2 cellular contexts compared by ENCODE assay signal in the genomic region with DNA sequence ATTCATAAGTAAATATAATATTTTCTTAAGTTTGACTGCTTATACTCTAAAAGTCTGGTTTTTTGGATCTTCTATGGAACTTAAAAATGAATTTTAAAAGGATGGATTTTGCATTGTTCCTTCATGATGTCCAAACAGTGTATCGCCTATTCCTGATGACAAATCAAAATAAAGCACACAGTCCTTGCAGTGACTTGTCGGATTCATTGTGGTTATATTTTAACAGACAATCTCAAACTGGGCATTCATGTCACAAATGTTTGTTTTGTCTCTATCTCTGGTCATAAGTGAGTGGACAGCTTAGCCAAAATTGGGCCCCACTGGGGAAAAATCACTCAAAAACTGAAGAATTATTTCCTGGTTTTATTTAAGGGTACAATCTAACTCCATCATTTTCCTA.
TF ChIP-seq lines count a peak whose summit lies in the region.

No MANE protein-coding gene starts in this region.

TF ChIP-seq in SK-N-SH treated with all-trans-retinoic acid at 6 μM for 48 hours, 23 proteins besides CTCF, POLR2A, EP300 and RAD21 (continued from another document):
- no peak for TF ChIP-seq ZFP3 (CRISPR knock-in tag; IDR thresholded peaks at IDR 0.05)
- no peak for TF ChIP-seq ZNF8 (CRISPR knock-in tag; IDR thresholded peaks at IDR 0.05)
- TF ChIP-seq ESRRG (CRISPR knock-in tag; IDR thresholded peaks at IDR 0.05): no peak
- TF ChIP-seq ZFP30 (CRISPR knock-in tag; IDR thresholded peaks at IDR 0.05): no peak
- TF ChIP-seq TOX (CRISPR knock-in tag; IDR thresholded peaks at IDR 0.05; ENCODE audit: borderline replicate concordance): no peak
- TF ChIP-seq, protein P1, sequence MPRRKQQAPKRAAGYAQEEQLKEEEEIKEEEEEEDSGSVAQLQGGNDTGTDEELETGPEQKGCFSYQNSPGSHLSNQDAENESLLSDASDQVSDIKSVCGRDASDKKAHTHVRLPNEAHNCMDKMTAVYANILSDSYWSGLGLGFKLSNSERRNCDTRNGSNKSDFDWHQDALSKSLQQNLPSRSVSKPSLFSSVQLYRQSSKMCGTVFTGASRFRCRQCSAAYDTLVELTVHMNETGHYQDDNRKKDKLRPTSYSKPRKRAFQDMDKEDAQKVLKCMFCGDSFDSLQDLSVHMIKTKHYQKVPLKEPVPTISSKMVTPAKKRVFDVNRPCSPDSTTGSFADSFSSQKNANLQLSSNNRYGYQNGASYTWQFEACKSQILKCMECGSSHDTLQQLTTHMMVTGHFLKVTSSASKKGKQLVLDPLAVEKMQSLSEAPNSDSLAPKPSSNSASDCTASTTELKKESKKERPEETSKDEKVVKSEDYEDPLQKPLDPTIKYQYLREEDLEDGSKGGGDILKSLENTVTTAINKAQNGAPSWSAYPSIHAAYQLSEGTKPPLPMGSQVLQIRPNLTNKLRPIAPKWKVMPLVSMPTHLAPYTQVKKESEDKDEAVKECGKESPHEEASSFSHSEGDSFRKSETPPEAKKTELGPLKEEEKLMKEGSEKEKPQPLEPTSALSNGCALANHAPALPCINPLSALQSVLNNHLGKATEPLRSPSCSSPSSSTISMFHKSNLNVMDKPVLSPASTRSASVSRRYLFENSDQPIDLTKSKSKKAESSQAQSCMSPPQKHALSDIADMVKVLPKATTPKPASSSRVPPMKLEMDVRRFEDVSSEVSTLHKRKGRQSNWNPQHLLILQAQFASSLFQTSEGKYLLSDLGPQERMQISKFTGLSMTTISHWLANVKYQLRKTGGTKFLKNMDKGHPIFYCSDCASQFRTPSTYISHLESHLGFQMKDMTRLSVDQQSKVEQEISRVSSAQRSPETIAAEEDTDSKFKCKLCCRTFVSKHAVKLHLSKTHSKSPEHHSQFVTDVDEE (CRISPR knock-in tag; IDR thresholded peaks at IDR 0.05): no peak
- TF ChIP-seq ZNF70 (CRISPR knock-in tag; IDR thresholded peaks at IDR 0.05): no peak
- no peak for TF ChIP-seq OSR1 (CRISPR knock-in tag; IDR thresholded peaks at IDR 0.05)

TF ChIP-seq in HepG2, 621 proteins besides CTCF, POLR2A, EP300 and RAD21 (continued from another document and continues in another):
- TF ChIP-seq SOX13 (IDR thresholded peaks at IDR 0.05): no peak
- peak in 1 of 2 experiments; percentile 34; a peak in 1 of 4 replicates for TF ChIP-seq SOX13 (CRISPR knock-in tag; conservative IDR thresholded peaks at IDR 0.05 in 1 of 2, IDR thresholded peaks at IDR 0.05 in 1 of 2)
- TF ChIP-seq, protein P2, sequence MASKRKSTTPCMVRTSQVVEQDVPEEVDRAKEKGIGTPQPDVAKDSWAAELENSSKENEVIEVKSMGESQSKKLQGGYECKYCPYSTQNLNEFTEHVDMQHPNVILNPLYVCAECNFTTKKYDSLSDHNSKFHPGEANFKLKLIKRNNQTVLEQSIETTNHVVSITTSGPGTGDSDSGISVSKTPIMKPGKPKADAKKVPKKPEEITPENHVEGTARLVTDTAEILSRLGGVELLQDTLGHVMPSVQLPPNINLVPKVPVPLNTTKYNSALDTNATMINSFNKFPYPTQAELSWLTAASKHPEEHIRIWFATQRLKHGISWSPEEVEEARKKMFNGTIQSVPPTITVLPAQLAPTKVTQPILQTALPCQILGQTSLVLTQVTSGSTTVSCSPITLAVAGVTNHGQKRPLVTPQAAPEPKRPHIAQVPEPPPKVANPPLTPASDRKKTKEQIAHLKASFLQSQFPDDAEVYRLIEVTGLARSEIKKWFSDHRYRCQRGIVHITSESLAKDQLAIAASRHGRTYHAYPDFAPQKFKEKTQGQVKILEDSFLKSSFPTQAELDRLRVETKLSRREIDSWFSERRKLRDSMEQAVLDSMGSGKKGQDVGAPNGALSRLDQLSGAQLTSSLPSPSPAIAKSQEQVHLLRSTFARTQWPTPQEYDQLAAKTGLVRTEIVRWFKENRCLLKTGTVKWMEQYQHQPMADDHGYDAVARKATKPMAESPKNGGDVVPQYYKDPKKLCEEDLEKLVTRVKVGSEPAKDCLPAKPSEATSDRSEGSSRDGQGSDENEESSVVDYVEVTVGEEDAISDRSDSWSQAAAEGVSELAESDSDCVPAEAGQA (IDR thresholded peaks at IDR 0.05; ENCODE audit: low read depth): no peak
- TF ChIP-seq, protein P2 (CRISPR knock-in tag; IDR thresholded peaks at IDR 0.05; ENCODE audit: borderline replicate concordance): no peak
- no peak for TF ChIP-seq ELF4 (CRISPR knock-in tag; IDR thresholded peaks at IDR 0.05; ENCODE audit: borderline replicate concordance)
- no peak for TF ChIP-seq PHF5A (CRISPR knock-in tag; IDR thresholded peaks at IDR 0.05; ENCODE audit: low read depth, unreplicated experiment)
- peak; percentile 18; the same call in 1 of the 2 replicates for TF ChIP-seq SAP130 (CRISPR knock-in tag; IDR thresholded peaks at IDR 0.05; ENCODE audit: low read depth)
- no peak for TF ChIP-seq THYN1 (CRISPR knock-in tag; IDR thresholded peaks at IDR 0.05; ENCODE audit: borderline replicate concordance, low read depth)
- TF ChIP-seq PTBP1 (IDR thresholded peaks at IDR 0.05; ENCODE audit: low read depth, low read length, poor library complexity, severe bottlenecking): no peak
- no peak for TF ChIP-seq ARNT2 (CRISPR knock-in tag; IDR thresholded peaks at IDR 0.05; ENCODE audit: low read depth)
- no peak for TF ChIP-seq GLI4 (CRISPR knock-in tag; IDR thresholded peaks at IDR 0.05; ENCODE audit: borderline replicate concordance)
- TF ChIP-seq, protein P3, sequence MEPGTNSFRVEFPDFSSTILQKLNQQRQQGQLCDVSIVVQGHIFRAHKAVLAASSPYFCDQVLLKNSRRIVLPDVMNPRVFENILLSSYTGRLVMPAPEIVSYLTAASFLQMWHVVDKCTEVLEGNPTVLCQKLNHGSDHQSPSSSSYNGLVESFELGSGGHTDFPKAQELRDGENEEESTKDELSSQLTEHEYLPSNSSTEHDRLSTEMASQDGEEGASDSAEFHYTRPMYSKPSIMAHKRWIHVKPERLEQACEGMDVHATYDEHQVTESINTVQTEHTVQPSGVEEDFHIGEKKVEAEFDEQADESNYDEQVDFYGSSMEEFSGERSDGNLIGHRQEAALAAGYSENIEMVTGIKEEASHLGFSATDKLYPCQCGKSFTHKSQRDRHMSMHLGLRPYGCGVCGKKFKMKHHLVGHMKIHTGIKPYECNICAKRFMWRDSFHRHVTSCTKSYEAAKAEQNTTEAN (CRISPR knock-in tag; conservative IDR thresholded peaks at IDR 0.05): no peak
- TF ChIP-seq HMG20B (CRISPR knock-in tag; conservative IDR thresholded peaks at IDR 0.05): peak; percentile 81
- TF ChIP-seq, protein P4, sequence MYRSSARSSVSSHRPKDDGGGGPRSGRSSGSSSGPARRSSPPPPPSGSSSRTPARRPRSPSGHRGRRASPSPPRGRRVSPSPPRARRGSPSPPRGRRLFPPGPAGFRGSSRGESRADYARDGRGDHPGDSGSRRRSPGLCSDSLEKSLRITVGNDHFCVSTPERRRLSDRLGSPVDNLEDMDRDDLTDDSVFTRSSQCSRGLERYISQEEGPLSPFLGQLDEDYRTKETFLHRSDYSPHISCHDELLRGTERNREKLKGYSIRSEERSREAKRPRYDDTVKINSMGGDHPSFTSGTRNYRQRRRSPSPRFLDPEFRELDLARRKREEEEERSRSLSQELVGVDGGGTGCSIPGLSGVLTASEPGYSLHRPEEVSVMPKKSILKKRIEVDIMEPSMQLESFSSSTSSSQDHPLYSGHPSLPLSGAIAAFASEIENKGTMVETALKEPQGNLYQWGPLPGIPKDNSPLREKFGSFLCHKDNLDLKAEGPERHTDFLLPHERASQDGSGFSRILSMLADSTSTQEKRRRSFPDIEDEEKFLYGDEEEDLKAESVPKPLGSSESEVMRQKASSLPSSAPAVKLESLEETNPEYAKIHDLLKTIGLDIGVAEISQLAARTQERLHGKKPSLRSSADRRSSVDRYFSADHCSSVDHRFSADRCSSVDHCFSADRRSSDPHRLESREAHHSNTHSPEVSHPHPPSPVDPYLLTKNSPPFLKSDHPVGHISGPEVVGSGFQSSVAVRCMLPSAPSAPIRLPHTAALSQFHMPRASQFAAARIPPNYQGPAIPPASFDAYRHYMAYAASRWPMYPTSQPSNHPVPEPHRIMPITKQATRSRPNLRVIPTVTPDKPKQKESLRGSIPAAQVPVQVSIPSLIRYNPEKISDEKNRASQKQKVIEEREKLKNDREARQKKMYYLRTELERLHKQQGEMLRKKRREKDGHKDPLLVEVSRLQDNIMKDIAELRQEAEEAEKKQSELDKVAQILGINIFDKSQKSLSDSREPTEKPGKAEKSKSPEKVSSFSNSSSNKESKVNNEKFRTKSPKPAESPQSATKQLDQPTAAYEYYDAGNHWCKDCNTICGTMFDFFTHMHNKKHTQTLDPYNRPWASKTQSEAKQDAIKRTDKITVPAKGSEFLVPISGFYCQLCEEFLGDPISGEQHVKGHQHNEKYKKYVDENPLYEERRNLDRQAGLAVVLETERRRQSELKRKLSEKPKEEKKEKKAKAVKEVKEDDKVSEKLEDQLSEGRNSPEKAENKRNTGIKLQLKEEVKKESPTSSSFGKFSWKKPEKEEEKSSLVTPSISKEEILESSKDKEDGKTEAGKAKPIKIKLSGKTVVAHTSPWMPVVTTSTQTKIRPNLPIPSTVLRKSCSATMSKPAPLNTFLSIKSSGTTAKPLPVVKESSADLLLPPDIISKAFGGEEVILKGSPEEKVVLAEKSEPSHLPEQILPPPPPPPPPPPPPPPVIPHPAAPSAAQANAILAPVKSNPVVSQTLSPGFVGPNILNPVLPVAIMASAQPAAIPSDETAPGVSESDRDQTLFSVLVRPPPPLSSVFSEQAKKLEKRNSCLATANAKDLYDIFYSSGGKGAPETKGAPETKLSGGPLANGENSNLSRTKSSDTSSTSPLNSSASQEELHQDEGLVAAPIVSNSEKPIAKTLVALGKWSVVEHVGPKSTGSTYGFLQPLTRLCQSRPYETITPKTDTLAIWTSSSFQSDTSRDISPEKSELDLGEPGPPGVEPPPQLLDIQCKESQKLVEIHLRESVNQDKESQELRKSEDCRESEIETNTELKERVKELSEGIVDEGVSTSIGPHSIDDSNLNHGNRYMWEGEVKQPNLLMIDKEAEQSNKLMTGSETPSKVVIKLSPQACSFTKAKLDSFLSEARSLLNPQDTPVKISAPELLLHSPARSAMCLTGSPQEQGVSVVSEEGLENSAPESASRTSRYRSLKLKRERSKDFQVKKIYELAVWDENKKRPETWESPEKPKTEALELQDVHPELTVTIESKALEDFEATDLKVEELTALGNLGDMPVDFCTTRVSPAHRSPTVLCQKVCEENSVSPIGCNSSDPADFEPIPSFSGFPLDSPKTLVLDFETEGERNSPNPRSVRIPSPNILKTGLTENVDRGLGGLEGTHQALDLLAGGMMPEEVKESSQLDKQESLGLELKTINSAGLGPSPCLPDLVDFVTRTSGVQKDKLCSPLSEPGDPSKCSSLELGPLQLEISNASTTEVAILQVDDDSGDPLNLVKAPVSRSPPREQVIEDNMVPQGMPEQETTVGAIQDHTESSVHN (CRISPR knock-in tag; IDR thresholded peaks at IDR 0.05): no peak
- TF ChIP-seq, protein P5, sequence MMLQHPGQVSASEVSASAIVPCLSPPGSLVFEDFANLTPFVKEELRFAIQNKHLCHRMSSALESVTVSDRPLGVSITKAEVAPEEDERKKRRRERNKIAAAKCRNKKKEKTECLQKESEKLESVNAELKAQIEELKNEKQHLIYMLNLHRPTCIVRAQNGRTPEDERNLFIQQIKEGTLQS (CRISPR knock-in tag; IDR thresholded peaks at IDR 0.05): no peak
- peak; percentile 92 for TF ChIP-seq GFI1 (CRISPR knock-in tag; IDR thresholded peaks at IDR 0.05; ENCODE audit: borderline replicate concordance)
- TF ChIP-seq, protein P6, sequence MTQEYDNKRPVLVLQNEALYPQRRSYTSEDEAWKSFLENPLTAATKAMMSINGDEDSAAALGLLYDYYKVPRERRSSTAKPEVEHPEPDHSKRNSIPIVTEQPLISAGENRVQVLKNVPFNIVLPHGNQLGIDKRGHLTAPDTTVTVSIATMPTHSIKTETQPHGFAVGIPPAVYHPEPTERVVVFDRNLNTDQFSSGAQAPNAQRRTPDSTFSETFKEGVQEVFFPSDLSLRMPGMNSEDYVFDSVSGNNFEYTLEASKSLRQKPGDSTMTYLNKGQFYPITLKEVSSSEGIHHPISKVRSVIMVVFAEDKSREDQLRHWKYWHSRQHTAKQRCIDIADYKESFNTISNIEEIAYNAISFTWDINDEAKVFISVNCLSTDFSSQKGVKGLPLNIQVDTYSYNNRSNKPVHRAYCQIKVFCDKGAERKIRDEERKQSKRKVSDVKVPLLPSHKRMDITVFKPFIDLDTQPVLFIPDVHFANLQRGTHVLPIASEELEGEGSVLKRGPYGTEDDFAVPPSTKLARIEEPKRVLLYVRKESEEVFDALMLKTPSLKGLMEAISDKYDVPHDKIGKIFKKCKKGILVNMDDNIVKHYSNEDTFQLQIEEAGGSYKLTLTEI (CRISPR knock-in tag; conservative IDR thresholded peaks at IDR 0.05): no peak
- TF ChIP-seq, protein P7, sequence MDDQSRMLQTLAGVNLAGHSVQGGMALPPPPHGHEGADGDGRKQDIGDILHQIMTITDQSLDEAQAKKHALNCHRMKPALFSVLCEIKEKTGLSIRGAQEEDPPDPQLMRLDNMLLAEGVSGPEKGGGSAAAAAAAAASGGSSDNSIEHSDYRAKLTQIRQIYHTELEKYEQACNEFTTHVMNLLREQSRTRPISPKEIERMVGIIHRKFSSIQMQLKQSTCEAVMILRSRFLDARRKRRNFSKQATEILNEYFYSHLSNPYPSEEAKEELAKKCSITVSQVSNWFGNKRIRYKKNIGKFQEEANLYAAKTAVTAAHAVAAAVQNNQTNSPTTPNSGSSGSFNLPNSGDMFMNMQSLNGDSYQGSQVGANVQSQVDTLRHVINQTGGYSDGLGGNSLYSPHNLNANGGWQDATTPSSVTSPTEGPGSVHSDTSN (CRISPR knock-in tag; IDR thresholded peaks at IDR 0.05; ENCODE audit: borderline replicate concordance): no peak
- no peak for TF ChIP-seq MXD4 (CRISPR knock-in tag; IDR thresholded peaks at IDR 0.05)
- no peak for TF ChIP-seq TSC22D2 (CRISPR knock-in tag; IDR thresholded peaks at IDR 0.05; ENCODE audit: borderline replicate concordance)
- no peak for TF ChIP-seq ZNF44 (CRISPR knock-in tag; IDR thresholded peaks at IDR 0.05)
- TF ChIP-seq, protein P8, sequence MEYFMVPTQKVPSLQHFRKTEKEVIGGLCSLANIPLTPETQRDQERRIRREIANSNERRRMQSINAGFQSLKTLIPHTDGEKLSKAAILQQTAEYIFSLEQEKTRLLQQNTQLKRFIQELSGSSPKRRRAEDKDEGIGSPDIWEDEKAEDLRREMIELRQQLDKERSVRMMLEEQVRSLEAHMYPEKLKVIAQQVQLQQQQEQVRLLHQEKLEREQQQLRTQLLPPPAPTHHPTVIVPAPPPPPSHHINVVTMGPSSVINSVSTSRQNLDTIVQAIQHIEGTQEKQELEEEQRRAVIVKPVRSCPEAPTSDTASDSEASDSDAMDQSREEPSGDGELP (IDR thresholded peaks at IDR 0.05; ENCODE audit: borderline replicate concordance, low read depth): no peak
- TF ChIP-seq AKAP8 (CRISPR knock-in tag; IDR thresholded peaks at IDR 0.05): no peak
